In the genomic region with DNA sequence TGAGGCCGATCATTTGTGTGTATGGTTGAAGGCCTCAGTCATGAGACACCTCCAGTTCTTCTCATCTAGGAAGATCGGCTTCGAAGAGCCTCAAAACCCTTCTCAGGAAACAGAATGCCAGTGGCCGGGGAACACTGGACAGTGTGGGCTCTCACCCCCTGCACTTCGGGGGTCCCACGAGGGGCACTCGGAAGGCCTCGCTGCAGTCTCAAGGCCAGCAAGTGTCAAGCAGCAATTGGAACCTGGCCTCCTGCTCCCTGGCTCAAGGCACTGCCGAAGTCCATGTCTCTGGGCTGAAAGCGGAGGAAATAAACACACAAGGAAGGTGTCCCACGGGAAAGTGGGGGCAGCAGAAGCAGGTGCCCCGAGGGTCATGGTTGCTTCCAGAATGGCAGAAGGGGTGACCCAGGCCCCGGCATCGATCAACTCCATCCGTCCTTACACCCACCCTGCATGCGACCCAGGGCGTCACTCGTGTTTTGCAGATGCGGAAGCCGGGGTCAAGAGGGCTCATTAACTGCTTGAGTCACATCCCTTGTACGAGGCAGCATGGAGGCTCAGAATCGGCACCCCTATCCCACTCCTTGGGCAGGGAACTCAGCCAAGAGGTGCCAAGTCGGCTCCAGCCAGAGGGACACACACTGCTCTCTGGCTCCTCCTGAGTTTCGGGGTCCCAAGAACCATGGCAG, we compare ENCODE assay signal across 25 cellular contexts.
"Had no signal": no experiment of that assay in that cellular context is flagged by ENCODE, and none has a peak within 500 bp of the region (broad histone marks: within the 10 kb centered on the region; RNA-seq: fewer than 3 reads in every experiment).

No MANE protein-coding gene starts in this region.

- H3K27me3 Mint-ChIP-seq: dendritic cell treated with granulocyte-macrophage colony-stimulating factor and Interleukin-4, amounts not matched to agents 40 ng/mL and 50 ng/mL, for 4 days had no signal

- H3K4me3 ChIP-seq: colonic mucosa, esophagus squamous epithelium, gastrocnemius medialis, heart right ventricle, left ventricle myocardium inferior, lower lobe of right lung, mucosa of descending colon had no signal

- FAIRE-seq: endometrium, islet of Langerhans, keratinocyte had no signal

- H3K36me3 Mint-ChIP-seq: mesothelial cell of epicardium had no signal

- DNase-seq: colonic mucosa; cortex of kidney; effector CD8-positive, alpha-beta T cell; effector memory CD8-positive, alpha-beta T cell; endodermal cell; erythroblast; esophagus squamous epithelium; foreskin fibroblast; foreskin melanocyte; gastrocnemius medialis; glutamatergic neuron; head of caudate nucleus; heart right ventricle; hippocampal formation; left cardiac atrium; left ventricle myocardium inferior; lower lobe of right lung; mesenchymal stem cell; mucosa of descending colon had no signal

- H3K4me1 ChIP-seq: colonic mucosa, esophagus squamous epithelium, gastrocnemius medialis, heart right ventricle, left ventricle myocardium inferior, lower lobe of right lung had no signal

- H3K4me3 Mint-ChIP-seq: dendritic cell treated with granulocyte-macrophage colony-stimulating factor and Interleukin-4, amounts not matched to agents 40 ng/mL and 50 ng/mL, for 4 days; effector memory CD8-positive, alpha-beta T cell; endodermal cell; mesothelial cell of epicardium had no signal

- H3K27me3 ChIP-seq: colonic mucosa, gastrocnemius medialis had no signal

- H3K27ac Mint-ChIP-seq: dendritic cell treated with granulocyte-macrophage colony-stimulating factor and Interleukin-4, amounts not matched to agents 40 ng/mL and 50 ng/mL, for 4 days; effector memory CD8-positive, alpha-beta T cell; endodermal cell; mesothelial cell of epicardium had no signal

- H3K36me3 ChIP-seq: colonic mucosa, esophagus squamous epithelium, gastrocnemius medialis, heart right ventricle, left ventricle myocardium inferior, lower lobe of right lung had no signal

- H3K27ac ChIP-seq: colonic mucosa, epithelial cell of prostate, esophagus squamous epithelium, gastrocnemius medialis, heart right ventricle, left ventricle myocardium inferior, lower lobe of right lung had no signal

- H3K9me3 ChIP-seq: colonic mucosa, esophagus squamous epithelium, gastrocnemius medialis, lower lobe of right lung, mucosa of descending colon had no signal

- H3K4me1 Mint-ChIP-seq: endodermal cell, mesothelial cell of epicardium had no signal

- H3K9me3 Mint-ChIP-seq: dendritic cell treated with granulocyte-macrophage colony-stimulating factor and Interleukin-4, amounts not matched to agents 40 ng/mL and 50 ng/mL, for 4 days; effector memory CD8-positive, alpha-beta T cell had no signal
